Comparison of ENCODE assay signal across 8 cellular contexts in genomic region chr18:13539050-13539449, GRCh38.
A peak's percentile ranks its signal among the peaks of the same experiment; 100 is the strongest.
DNase-seq lines count a peak whose midpoint lies in the region; TF ChIP-seq lines count a peak whose summit lies in the region.

No MANE protein-coding gene starts in this region.

- H3K4me3 ChIP-seq in BE2C (ENCODE audit: low read depth, low read length) = no peak overlapping the region
- H3K4me3 ChIP-seq in SJCRH30 = no peak overlapping the region

- H3K4me1 Mint-ChIP-seq in activated T-helper 2 cell treated with anti-CD3 and anti-CD28 coated beads, Interferon-gamma antibody, Interleukin-2, Interleukin-4, amounts not matched to agents 10 μg/mL and 5 μg/mL and 100 μg/mL, durations not matched to agents 14 hours and 24 hours and 36 hours (ENCODE audit: low read depth) = peaks cover 17% of the 10 kb centered on the region

- H3K36me3 ChIP-seq in BE2C (no peaks in the 10 kb centered on the region), SJCRH30 (no peaks in the 10 kb centered on the region)

- H3K27me3 ChIP-seq in BE2C (no peaks in the 10 kb centered on the region), SJCRH30 (no peaks in the 10 kb centered on the region)

- no peak overlapping the region for H3K27ac ChIP-seq in SJCRH30

- DNase-seq in activated CD4-positive, alpha-beta T cell treated with anti-CD3 and anti-CD28 coated beads for 48 hours = peak; percentile 13
- DNase-seq in activated CD4-positive, alpha-beta T cell treated with anti-CD3 and anti-CD28 coated beads, Interleukin-2, amount 50 U/mL, for 48 hours = no peak
- peak; percentile 71 for DNase-seq in NCI-H69 (lab: John Stamatoyannopoulos, UW)
- DNase-seq in central memory CD4-positive, alpha-beta T cell = peak; percentile 51
- peak; percentile 37 for DNase-seq in stimulated activated CD8-positive, alpha-beta memory T cell treated with anti-CD3 and anti-CD28 coated beads, Interleukin-4, amount 100 ng/mL, for 48 hours
- no peak for DNase-seq in activated T-helper 2 cell treated with anti-CD3 and anti-CD28 coated beads, Interferon-gamma antibody, Interleukin-2, Interleukin-4, amounts not matched to agents 10 μg/mL and 5 μg/mL and 100 μg/mL, durations not matched to agents 14 hours and 24 hours and 36 hours (ENCODE audit: low spot score)
- DNase-seq in BE2C = no peak
- no peak for DNase-seq in SJCRH30

- H3K4me3 Mint-ChIP-seq in activated T-helper 2 cell treated with anti-CD3 and anti-CD28 coated beads, Interferon-gamma antibody, Interleukin-2, Interleukin-4, amounts not matched to agents 10 μg/mL and 5 μg/mL and 100 μg/mL, durations not matched to agents 14 hours and 24 hours and 36 hours (ENCODE audit: low read depth) = no peak overlapping the region

- H3K9me3 Mint-ChIP-seq in activated T-helper 2 cell treated with anti-CD3 and anti-CD28 coated beads, Interferon-gamma antibody, Interleukin-2, Interleukin-4, amounts not matched to agents 10 μg/mL and 5 μg/mL and 100 μg/mL, durations not matched to agents 14 hours and 24 hours and 36 hours = no peaks in the 10 kb centered on the region

- no peak overlapping the region for H3K27ac Mint-ChIP-seq in activated T-helper 2 cell treated with anti-CD3 and anti-CD28 coated beads, Interferon-gamma antibody, Interleukin-2, Interleukin-4, amounts not matched to agents 10 μg/mL and 5 μg/mL and 100 μg/mL, durations not matched to agents 14 hours and 24 hours and 36 hours

- intact Hi-C loops in activated T-helper 2 cell treated with anti-CD3 and anti-CD28 coated beads, Interferon-gamma antibody, Interleukin-2, Interleukin-4, amounts not matched to agents 10 μg/mL and 5 μg/mL and 100 μg/mL, durations not matched to agents 14 hours and 24 hours and 36 hours (cut with micrococcal nuclease) = loop anchor here (10.0 kb wide), 1 partner anchor 324 kb away; the partner anchor contains the start of gene LDLRAD4

- no peaks in the 10 kb centered on the region for H3K36me3 Mint-ChIP-seq in activated T-helper 2 cell treated with anti-CD3 and anti-CD28 coated beads, Interferon-gamma antibody, Interleukin-2, Interleukin-4, amounts not matched to agents 10 μg/mL and 5 μg/mL and 100 μg/mL, durations not matched to agents 14 hours and 24 hours and 36 hours (ENCODE audit: low read depth)

- H3K27me3 Mint-ChIP-seq in activated T-helper 2 cell treated with anti-CD3 and anti-CD28 coated beads, Interferon-gamma antibody, Interleukin-2, Interleukin-4, amounts not matched to agents 10 μg/mL and 5 μg/mL and 100 μg/mL, durations not matched to agents 14 hours and 24 hours and 36 hours (ENCODE audit: low read depth) = no peaks in the 10 kb centered on the region

- no peaks in the 10 kb centered on the region for H3K4me1 ChIP-seq in BE2C
- no peaks in the 10 kb centered on the region for H3K4me1 ChIP-seq in SJCRH30

- no peak for TF ChIP-seq CTCF in BE2C (IDR thresholded peaks at IDR 0.05; ENCODE audit: low read depth, low read length)

- H3K9me3 ChIP-seq in BE2C (no peaks in the 10 kb centered on the region), SJCRH30 (replicated peaks) (no peaks in the 10 kb centered on the region)

Comparison
In these comparisons a context has a peak if more than half of its experiments do, and no peak if none do; other contexts are left out.
1. DNase-seq: peak in activated CD4-positive, alpha-beta T cell treated with anti-CD3 and anti-CD28 coated beads for 48 hours (single experiment), NCI-H69 (single experiment), central memory CD4-positive, alpha-beta T cell (single experiment) and stimulated activated CD8-positive, alpha-beta memory T cell treated with anti-CD3 and anti-CD28 coated beads, Interleukin-4, amount 100 ng/mL, for 48 hours (single experiment); none in activated CD4-positive, alpha-beta T cell treated with anti-CD3 and anti-CD28 coated beads, Interleukin-2, amount 50 U/mL, for 48 hours (0 of 2), activated T-helper 2 cell treated with anti-CD3 and anti-CD28 coated beads, Interferon-gamma antibody, Interleukin-2, Interleukin-4, amounts not matched to agents 10 μg/mL and 5 μg/mL and 100 μg/mL, durations not matched to agents 14 hours and 24 hours and 36 hours (single experiment), BE2C (single experiment) and SJCRH30 (0 of 2).